In the genomic region with DNA sequence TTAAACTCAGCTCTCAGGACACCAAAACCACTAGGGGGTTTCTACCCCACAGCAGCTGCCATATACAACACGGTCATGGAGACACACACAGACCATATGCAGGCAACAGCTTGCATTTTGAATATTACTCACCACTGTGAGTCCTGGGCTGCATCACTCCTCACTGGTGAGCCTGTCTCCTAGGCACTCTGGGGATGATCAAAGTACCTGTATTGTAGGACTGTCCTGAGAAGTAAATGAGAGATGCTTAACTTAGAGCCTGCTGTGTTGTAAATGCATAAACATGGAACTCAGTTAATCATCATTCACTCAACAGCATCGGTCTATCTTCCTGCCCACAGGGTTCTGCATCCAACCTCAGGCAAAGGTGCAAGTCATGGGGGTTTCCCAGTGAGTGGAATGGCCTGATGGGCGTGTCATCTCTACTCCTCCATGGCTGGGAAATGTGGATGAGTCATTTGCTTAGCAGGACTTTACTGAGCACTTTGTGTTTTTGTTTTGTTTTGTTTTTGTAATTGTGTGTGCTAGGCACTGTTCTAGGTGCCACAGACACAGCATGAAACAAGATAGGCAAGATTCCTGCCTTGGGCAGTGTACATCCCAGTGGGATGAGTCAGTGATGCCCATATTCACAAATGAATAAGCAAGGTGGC, we compare ENCODE assay signal across 8 cellular contexts.
A peak's percentile ranks its signal among the peaks of the same experiment; 100 is the strongest.
DNase-seq lines count a peak whose midpoint lies in the region; ATAC-seq and TF ChIP-seq lines count a peak whose summit lies in the region.

No MANE protein-coding gene starts in this region.

- no peaks in the 10 kb centered on the region for H3K9me3 Mint-ChIP-seq in activated naive CD8-positive, alpha-beta T cell treated with anti-CD3 and anti-CD28 coated beads for 36 hours

- no peak overlapping the region for H3K27ac Mint-ChIP-seq in activated naive CD8-positive, alpha-beta T cell treated with anti-CD3 and anti-CD28 coated beads for 36 hours

- H3K4me3 Mint-ChIP-seq in activated naive CD8-positive, alpha-beta T cell treated with anti-CD3 and anti-CD28 coated beads for 36 hours, result no peak overlapping the region

- no peaks in the 10 kb centered on the region for H3K36me3 Mint-ChIP-seq in activated naive CD8-positive, alpha-beta T cell treated with anti-CD3 and anti-CD28 coated beads for 36 hours

- peak; percentile 71 for ATAC-seq in GM19351 (IDR thresholded peaks at IDR 0.05; ENCODE audit: unreplicated experiment)
- peak; percentile 80 for ATAC-seq in HG03196 (IDR thresholded peaks at IDR 0.05; ENCODE audit: unreplicated experiment)

- no peak for TF ChIP-seq CTCF in AG10803 (conservative IDR thresholded peaks at IDR 0.05; ENCODE audit: low read length)

- DNase-seq in AG10803 (ENCODE audit: low read depth), result peak; percentile 63
- DNase-seq in activated naive CD8-positive, alpha-beta T cell treated with anti-CD3 and anti-CD28 coated beads for 36 hours, result peak; percentile 43
- peak; percentile 69 for DNase-seq in skeletal muscle cell (ENCODE audit: low read depth)
- no peak for DNase-seq in Kasumi-1 (lab: John Stamatoyannopoulos, UW)
- no peak for DNase-seq in SKM-1 (lab: John Stamatoyannopoulos, UW; ENCODE audit: unreplicated experiment)
- no peak for DNase-seq in SHP77 treated with DMSO at 0.1 percent for 48 hours (lab: John Stamatoyannopoulos, UW)

- H3K27me3 Mint-ChIP-seq in activated naive CD8-positive, alpha-beta T cell treated with anti-CD3 and anti-CD28 coated beads for 36 hours, result peaks cover 5% of the 10 kb centered on the region

- peaks cover 9% of the 10 kb centered on the region for H3K4me1 Mint-ChIP-seq in activated naive CD8-positive, alpha-beta T cell treated with anti-CD3 and anti-CD28 coated beads for 36 hours

- H3K4me3 ChIP-seq in AG10803 (ENCODE audit: low read length), result no peak overlapping the region
- no peak overlapping the region for H3K4me3 ChIP-seq in skeletal muscle cell (ENCODE audit: low read depth, low read length)

Comparison
In these comparisons a context has a peak if more than half of its experiments do, and no peak if none do; other contexts are left out.
1. DNase-seq: peak in AG10803 (single experiment), activated naive CD8-positive, alpha-beta T cell treated with anti-CD3 and anti-CD28 coated beads for 36 hours (single experiment) and skeletal muscle cell (single experiment); none in Kasumi-1 (0 of 2), SKM-1 (single experiment) and SHP77 treated with DMSO at 0.1 percent for 48 hours (single experiment).